19 cellular contexts compared by ENCODE assay signal in the genomic region with DNA sequence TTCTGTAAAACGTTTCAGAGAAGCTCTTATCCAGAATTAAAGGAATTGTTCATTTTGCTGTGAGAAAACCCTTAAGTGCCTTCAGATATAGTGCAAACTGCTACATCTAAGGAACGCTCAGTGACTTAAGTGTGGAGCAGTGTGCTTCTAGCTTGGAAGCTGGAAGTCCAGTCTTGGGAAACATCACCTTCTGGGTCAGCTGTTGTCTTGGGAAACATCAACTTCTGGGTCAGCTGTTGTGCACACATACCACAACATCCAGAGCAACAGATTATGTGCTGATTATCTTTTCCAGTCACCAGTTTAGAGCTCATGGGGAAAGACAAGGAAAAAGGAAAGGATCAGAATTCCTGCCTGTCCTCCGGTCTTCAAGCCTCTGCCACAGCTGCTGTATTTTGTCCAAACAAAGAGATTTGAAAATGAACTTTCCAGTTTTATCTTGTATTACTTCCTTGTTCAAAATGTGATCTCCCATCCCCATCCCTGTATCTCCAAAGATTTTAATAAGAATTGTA.
"Had no signal": no experiment of that assay in that cellular context is flagged by ENCODE, and none has a peak within 500 bp of the region (broad histone marks: within the 10 kb centered on the region; RNA-seq: fewer than 3 reads in every experiment).

No MANE protein-coding gene starts in this region.

- H3K27ac ChIP-seq: RWPE1 had no signal

- DNase-seq: KBM-7, MV-4-11, NCI-H1048, NCI-H1105, NCI-H1417, NCI-H1436 treated with DMSO at 0.1 percent for 48 hours, NCI-H1694, NCI-H187 treated with DMSO at 0.1 percent for 48 hours, NCI-H2029 treated with DMSO at 0.1 percent for 48 hours, NCI-H2171 treated with DMSO at 0.1 percent for 48 hours, NCI-H345, NCI-H446 treated with DMSO at 0.1 percent for 48 hours, NCI-H510A treated with DMSO at 0.1 percent for 48 hours, NCI-H526, PC-3, SHP77 had no signal

- ATAC-seq: Panc1, PC-3, SK-N-SH treated with all-trans-retinoic acid at 6 μM for 48 hours had no signal
